39 cellular contexts compared by ENCODE assay signal in the genomic region with DNA sequence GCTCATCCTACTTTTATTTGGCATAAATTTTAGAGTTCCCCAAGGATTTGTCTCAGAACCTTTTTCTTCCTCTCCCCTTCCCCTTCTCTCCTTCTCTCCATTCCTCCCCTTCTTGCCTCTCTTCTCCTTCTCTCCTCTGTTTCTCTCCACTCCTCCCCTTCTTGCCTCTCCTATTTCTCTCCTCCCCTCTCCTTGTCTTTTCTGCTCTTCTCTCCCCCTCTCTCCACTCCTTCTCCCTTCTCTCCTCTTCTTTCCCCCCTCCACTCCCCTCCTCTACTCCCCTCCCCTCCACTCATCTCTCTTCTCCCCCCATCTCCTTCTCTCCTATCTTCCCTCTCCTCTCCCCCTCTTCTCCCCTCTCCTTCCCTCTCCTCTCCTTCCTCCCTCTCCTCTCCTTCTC.
"Had no signal": no experiment of that assay in that cellular context is flagged by ENCODE, and none has a peak within 500 bp of the region (broad histone marks: within the 10 kb centered on the region; RNA-seq: fewer than 3 reads in every experiment).

No MANE protein-coding gene starts in this region.

- H3K9me3 ChIP-seq: adrenal gland, ascending aorta, body of pancreas, breast epithelium had no signal

- H3K4me3 Mint-ChIP-seq: activated naive CD4-positive, alpha-beta T cell treated with anti-CD3 and anti-CD28 coated beads for 36 hours; activated naive CD4-positive, alpha-beta T cell treated with anti-CD3 and anti-CD28 coated beads, Interleukin-2, amount 50 U/mL, for 24 hours; activated naive CD8-positive, alpha-beta T cell; activated naive CD8-positive, alpha-beta T cell treated with anti-CD3 and anti-CD28 coated beads for 36 hours; activated naive CD8-positive, alpha-beta T cell treated with anti-CD3 and anti-CD28 coated beads, Interleukin-2, amount 10 ng/mL, durations not matched to agents 7 days and 5 days; activated naive CD8-positive, alpha-beta T cell treated with anti-CD3 and anti-CD28 coated beads, Interleukin-2, amount 50 U/mL, for 24 hours; activated T-cell treated with anti-CD3 and anti-CD28 coated beads, Interleukin-2, amount 50 U/mL, for 24 hours; activated T-cell treated with anti-CD3 and anti-CD28 coated beads, Interleukin-2, amount 50 U/mL, for 4 hours; activated T-cell treated with anti-CD3 and anti-CD28 coated beads, Interleukin-2, amount 50 U/mL, for 72 hours; activated T-helper 1 cell treated with anti-CD3 and anti-CD28 coated beads, Interleukin-12 subunit alpha, Interleukin-12 subunit beta, Interleukin-2, Interleukin-4 antibody, amounts not matched to agents 30 ng/mL and 10 ng/mL and 1 ng/mL, durations not matched to agents 14 hours and 24 hours and 36 hours; activated T-helper 17 cell treated with anti-CD3 and anti-CD28 coated beads, Interleukin-2, amount 50 U/mL, for 72 hours; brain; central memory CD8-positive, alpha-beta T cell had no signal

- H3K4me3 ChIP-seq: adrenal gland, ascending aorta, body of pancreas, breast epithelium, cardiac muscle cell had no signal

- H3K27ac Mint-ChIP-seq: activated naive CD4-positive, alpha-beta T cell treated with anti-CD3 and anti-CD28 coated beads for 36 hours; activated naive CD4-positive, alpha-beta T cell treated with anti-CD3 and anti-CD28 coated beads, Interleukin-2, amount 50 U/mL, for 24 hours; activated naive CD4-positive, alpha-beta T cell treated with anti-CD3 and anti-CD28 coated beads, Interleukin-2, amount 50 U/mL, for 72 hours; activated naive CD8-positive, alpha-beta T cell; activated naive CD8-positive, alpha-beta T cell treated with anti-CD3 and anti-CD28 coated beads for 36 hours; activated naive CD8-positive, alpha-beta T cell treated with anti-CD3 and anti-CD28 coated beads, Interleukin-2, amount 10 ng/mL, durations not matched to agents 7 days and 5 days; activated naive CD8-positive, alpha-beta T cell treated with anti-CD3 and anti-CD28 coated beads, Interleukin-2, amount 50 U/mL, for 24 hours; activated T-cell treated with anti-CD3 and anti-CD28 coated beads, Interleukin-2, amount 50 U/mL, for 24 hours; activated T-cell treated with anti-CD3 and anti-CD28 coated beads, Interleukin-2, amount 50 U/mL, for 72 hours; activated T-helper 1 cell treated with anti-CD3 and anti-CD28 coated beads, Interleukin-12 subunit alpha, Interleukin-12 subunit beta, Interleukin-2, Interleukin-4 antibody, amounts not matched to agents 30 ng/mL and 10 ng/mL and 1 ng/mL, durations not matched to agents 14 hours and 24 hours and 36 hours; activated T-helper 17 cell treated with anti-CD3 and anti-CD28 coated beads, Interleukin-2, amount 50 U/mL, for 72 hours; activated T-helper 2 cell treated with anti-CD3 and anti-CD28 coated beads, Interferon-gamma antibody, Interleukin-2, Interleukin-4, amounts not matched to agents 10 μg/mL and 5 μg/mL and 100 μg/mL, durations not matched to agents 14 hours and 24 hours and 36 hours; brain had no signal

- H3K36me3 Mint-ChIP-seq: activated naive CD4-positive, alpha-beta T cell treated with anti-CD3 and anti-CD28 coated beads, Interleukin-2, amount 50 U/mL, for 24 hours; activated naive CD8-positive, alpha-beta T cell treated with anti-CD3 and anti-CD28 coated beads for 36 hours; activated naive CD8-positive, alpha-beta T cell treated with anti-CD3 and anti-CD28 coated beads, Interleukin-2, amount 10 ng/mL, durations not matched to agents 7 days and 5 days; brain had no signal

- H3K27me3 ChIP-seq: ascending aorta, body of pancreas, breast epithelium, cardiac muscle cell had no signal

- H3K36me3 ChIP-seq: adrenal gland, ascending aorta, brain microvascular endothelial cell, breast epithelium, cardiac muscle cell had no signal

- H3K9me3 Mint-ChIP-seq: activated naive CD4-positive, alpha-beta T cell treated with anti-CD3 and anti-CD28 coated beads for 36 hours; activated naive CD4-positive, alpha-beta T cell treated with anti-CD3 and anti-CD28 coated beads, Interleukin-2, amount 50 U/mL, for 24 hours; activated naive CD8-positive, alpha-beta T cell treated with anti-CD3 and anti-CD28 coated beads, Interleukin-2, amount 10 ng/mL, durations not matched to agents 7 days and 5 days; activated T-cell treated with anti-CD3 and anti-CD28 coated beads, Interleukin-2, amount 50 U/mL, for 24 hours; activated T-cell treated with anti-CD3 and anti-CD28 coated beads, Interleukin-2, amount 50 U/mL, for 4 hours; activated T-helper 1 cell treated with anti-CD3 and anti-CD28 coated beads, Interleukin-12 subunit alpha, Interleukin-12 subunit beta, Interleukin-2, Interleukin-4 antibody, amounts not matched to agents 30 ng/mL and 10 ng/mL and 1 ng/mL, durations not matched to agents 14 hours and 24 hours and 36 hours; activated T-helper 17 cell treated with anti-CD3 and anti-CD28 coated beads, Interleukin-2, amount 50 U/mL, for 72 hours; activated T-helper 2 cell treated with anti-CD3 and anti-CD28 coated beads, Interferon-gamma antibody, Interleukin-2, Interleukin-4, amounts not matched to agents 10 μg/mL and 5 μg/mL and 100 μg/mL, durations not matched to agents 14 hours and 24 hours and 36 hours; brain; central memory CD8-positive, alpha-beta T cell had no signal

- H3K4me1 Mint-ChIP-seq: activated naive CD8-positive, alpha-beta T cell treated with anti-CD3 and anti-CD28 coated beads for 36 hours; activated naive CD8-positive, alpha-beta T cell treated with anti-CD3 and anti-CD28 coated beads, Interleukin-2, amount 10 ng/mL, durations not matched to agents 7 days and 5 days; activated T-helper 17 cell treated with anti-CD3 and anti-CD28 coated beads, Interleukin-2, amount 50 U/mL, for 72 hours; brain; central memory CD8-positive, alpha-beta T cell had no signal

- H3K4me1 ChIP-seq: adrenal gland, ascending aorta, body of pancreas, breast epithelium had no signal

- H3K27ac ChIP-seq: adrenal gland, ascending aorta, body of pancreas, brain microvascular endothelial cell, breast epithelium, cardiac muscle cell had no signal

- DNase-seq: activated effector memory CD4-positive, alpha-beta T cell treated with anti-CD3 and anti-CD28 coated beads, Interleukin-2, amount 50 U/mL, for 16 hours; activated effector memory CD4-positive, alpha-beta T cell treated with Interleukin-2 at 50 U/mL for 16 hours; activated gamma-delta T cell; activated gamma-delta T cell treated with Interleukin-2 at 50 U/mL for 16 hours; activated naive CD4-positive, alpha-beta T cell; activated naive CD4-positive, alpha-beta T cell treated with anti-CD3 and anti-CD28 coated beads for 36 hours; activated naive CD4-positive, alpha-beta T cell treated with anti-CD3 and anti-CD28 coated beads, Interleukin-2, amount 50 U/mL, for 16 hours; activated naive CD4-positive, alpha-beta T cell treated with Interleukin-2 at 50 U/mL for 16 hours; activated naive CD8-positive, alpha-beta T cell treated with anti-CD3 and anti-CD28 coated beads for 36 hours; activated naive CD8-positive, alpha-beta T cell treated with anti-CD3 and anti-CD28 coated beads, Interleukin-2, amount 10 ng/mL, durations not matched to agents 7 days and 5 days; activated naive CD8-positive, alpha-beta T cell treated with anti-CD3 and anti-CD28 coated beads, Interleukin-2, amount 50 U/mL, for 24 hours; activated T-cell treated with anti-CD3 and anti-CD28 coated beads, Interleukin-2, amount 50 U/mL, for 1 hour; activated T-cell treated with anti-CD3 and anti-CD28 coated beads, Interleukin-2, amount 50 U/mL, for 24 hours; activated T-cell treated with anti-CD3 and anti-CD28 coated beads, Interleukin-2, amount 50 U/mL, for 4 hours; activated T-cell treated with anti-CD3 and anti-CD28 coated beads, Interleukin-2, amount 50 U/mL, for 48 hours; activated T-cell treated with anti-CD3 and anti-CD28 coated beads, Interleukin-2, amount 50 U/mL, for 72 hours; adrenal gland; amniotic stem cell; amygdala; anterior cingulate cortex; aorta; body of pancreas; brain microvascular endothelial cell; caudate nucleus; central memory CD4-positive, alpha-beta T cell; cerebellar nuclear complex had no signal

- FAIRE-seq: astrocyte, bronchial epithelial cell had no signal

- ATAC-seq: activated naive CD4-positive, alpha-beta T cell treated with anti-CD3 and anti-CD28 coated beads, Interleukin-2, amount 50 U/mL, for 72 hours; activated naive CD8-positive, alpha-beta T cell treated with anti-CD3 and anti-CD28 coated beads, Interleukin-2, amount 50 U/mL, for 24 hours; activated T-cell treated with anti-CD3 and anti-CD28 coated beads, Interleukin-2, amount 50 U/mL, for 4 hours; activated T-cell treated with anti-CD3 and anti-CD28 coated beads, Interleukin-2, amount 50 U/mL, for 72 hours; activated T-helper 17 cell treated with anti-CD3 and anti-CD28 coated beads, Interleukin-2, amount 50 U/mL, for 72 hours; body of pancreas had no signal
